1 cellular context compared by ENCODE assay signal in genomic region chr11:73622920-73623593, GRCh38.
TF ChIP-seq lines count a peak whose summit lies in the region.

No MANE protein-coding gene starts in this region.

TF ChIP-seq in K562, 482 proteins besides CTCF, POLR2A, EP300 and RAD21:
- TF ChIP-seq, protein P1, sequence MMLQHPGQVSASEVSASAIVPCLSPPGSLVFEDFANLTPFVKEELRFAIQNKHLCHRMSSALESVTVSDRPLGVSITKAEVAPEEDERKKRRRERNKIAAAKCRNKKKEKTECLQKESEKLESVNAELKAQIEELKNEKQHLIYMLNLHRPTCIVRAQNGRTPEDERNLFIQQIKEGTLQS (IDR thresholded peaks at IDR 0.05) = peak; percentile 12; the same call in 1 of the 2 replicates
- TF ChIP-seq, protein P1 (CRISPR knock-in tag; conservative IDR thresholded peaks at IDR 0.05) = no peak
- 0 out of 2 replicates have a peak, but pooled peaks have one; percentile 32 for TF ChIP-seq FOSL1 (tag; conservative IDR thresholded peaks at IDR 0.05)
- TF ChIP-seq JUND (IDR thresholded peaks at IDR 0.05; ENCODE audit: borderline replicate concordance, low read depth, low read length) = no peak
- peak; percentile 32; the same call in 1 of the 3 replicates for TF ChIP-seq JUND (tag; IDR thresholded peaks at IDR 0.05; ENCODE audit: borderline replicate concordance, low read depth, low read length)
- 0 out of 2 replicates have a peak, but pooled peaks have one; percentile 4 for TF ChIP-seq BHLHE40 (IDR thresholded peaks at IDR 0.05; ENCODE audit: low read length)
- TF ChIP-seq RBM34 (IDR thresholded peaks at IDR 0.05; ENCODE audit: borderline replicate concordance, insufficient read depth, low read length) = no peak
